Comparison of ENCODE assay signal across 12 cellular contexts in the genomic region with DNA sequence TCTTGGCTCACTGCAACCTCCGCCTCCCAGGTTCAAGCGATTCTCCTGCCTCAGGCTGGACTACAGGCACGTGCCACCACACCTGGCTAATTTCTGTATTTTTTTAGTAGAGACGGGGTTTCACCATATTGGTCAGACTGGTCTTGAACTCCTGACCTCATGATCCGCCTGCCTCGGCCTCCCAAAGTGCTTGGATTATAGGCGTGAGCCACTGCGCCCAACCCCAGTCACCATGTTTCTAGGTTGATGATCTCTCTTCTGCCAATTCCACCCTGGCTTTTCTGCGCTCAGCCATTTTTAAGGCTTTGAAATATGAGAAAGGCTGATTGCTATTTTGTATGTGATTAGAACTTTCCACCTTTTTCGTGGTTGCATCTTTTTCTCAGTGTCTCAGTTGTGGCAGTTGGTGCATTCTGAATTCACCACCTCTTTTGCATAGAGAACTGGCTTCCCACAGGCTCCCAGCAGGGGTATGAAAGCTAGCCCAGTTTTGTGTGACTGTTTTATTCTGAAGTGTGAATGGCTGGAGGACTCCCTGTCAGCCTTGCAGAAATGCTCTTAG. TPM values are rescaled to one million over a fixed set of nuclear protein-coding genes. Genes with fewer than 3 reads are reported as not detected.
DNase-seq lines count a peak whose midpoint lies in the region; ATAC-seq and TF ChIP-seq lines count a peak whose summit lies in the region.
"Had no signal": no experiment of that assay in that cellular context is flagged by ENCODE, and none has a peak within 500 bp of the region (broad histone marks: within the 10 kb centered on the region; RNA-seq: fewer than 3 reads in every experiment).

No MANE protein-coding gene starts in this region.

- H3K9me3 ChIP-seq in left ventricle myocardium inferior (replicated peaks), result peaks cover 13% of the 10 kb centered on the region
- H3K9me3 ChIP-seq: colonic mucosa had no signal

- intact Hi-C loops in left ventricle myocardium inferior (cut with micrococcal nuclease), result no loop called here

- peaks cover 37% of the 10 kb centered on the region for H3K4me1 Mint-ChIP-seq in WTC11

- no peak overlapping the region for H3K27ac ChIP-seq in foreskin keratinocyte
- H3K27ac ChIP-seq in left ventricle myocardium inferior (replicated peaks), result no peak overlapping the region
- H3K27ac ChIP-seq: colonic mucosa, hepatocyte had no signal

- peaks cover 7% of the 10 kb centered on the region; the same call in 1 of the 2 replicates for H3K9me3 Mint-ChIP-seq in WTC11

- peak; percentile 87 for ATAC-seq in GM18907 (IDR thresholded peaks at IDR 0.05; ENCODE audit: unreplicated experiment)
- ATAC-seq in HG02678 (IDR thresholded peaks at IDR 0.05; ENCODE audit: unreplicated experiment), result peak; percentile 78
- ATAC-seq in WTC11, result peak; percentile 30; the same call in 1 of the 2 replicates
- ATAC-seq in foreskin keratinocyte, result no peak

- CTCF ChIA-PET in WTC11 (lab: Charles Lee), result interaction anchor here (1.0 kb wide), 1 partner anchor 16 kb away, joined by 7 read pairs; no protein-coding TSS in a partner anchor

- no peak for TF ChIP-seq CTCF in WTC11 (IDR thresholded peaks at IDR 0.05)
- no peak for TF ChIP-seq CTCF in foreskin keratinocyte (conservative IDR thresholded peaks at IDR 0.05)
- TF ChIP-seq CTCF in left ventricle myocardium inferior (IDR thresholded peaks at IDR 0.05; ENCODE audit: borderline replicate concordance), result no peak

- DNase-seq in ELF-1 (ENCODE audit: low read depth, low spot score), result peak; percentile 58
- peak; percentile 29 for DNase-seq in WTC11 (ENCODE audit: low spot score)
- DNase-seq in RKO (ENCODE audit: low spot score), result no peak
- no peak for DNase-seq in medulla oblongata (ENCODE audit: extremely low spot score)
- no peak for DNase-seq in foreskin keratinocyte
- DNase-seq in left ventricle myocardium inferior, result no peak
- DNase-seq: colonic mucosa, COR-L47, Kasumi-1 had no signal

- H3K4me3 Mint-ChIP-seq in WTC11, result no peak overlapping the region

- H3K27ac Mint-ChIP-seq in WTC11, result no peak overlapping the region

- H3K27me3 ChIP-seq in foreskin keratinocyte (no peaks in the 10 kb centered on the region), left ventricle myocardium inferior (ENCODE audit: low read depth) (no peaks in the 10 kb centered on the region)
- H3K27me3 ChIP-seq: colonic mucosa, hepatocyte had no signal

- H3K27me3 Mint-ChIP-seq in WTC11 (ENCODE audit: low read depth), result peaks cover 2% of the 10 kb centered on the region

- POLR2A ChIA-PET in WTC11 (lab: Charles Lee), result no interaction called here

- no peaks in the 10 kb centered on the region for H3K36me3 ChIP-seq in left ventricle myocardium inferior
- H3K36me3 ChIP-seq: colonic mucosa had no signal

- H3K4me1 ChIP-seq in foreskin keratinocyte, result no peaks in the 10 kb centered on the region
- H3K4me1 ChIP-seq in left ventricle myocardium inferior, result no peaks in the 10 kb centered on the region
- H3K4me1 ChIP-seq: colonic mucosa had no signal

- H3K4me3 ChIP-seq in left ventricle myocardium inferior, result no peak overlapping the region
- H3K4me3 ChIP-seq: colonic mucosa, hepatocyte had no signal

- no peaks in the 10 kb centered on the region; the same call in 1 of the 2 replicates for H3K36me3 Mint-ChIP-seq in WTC11

TF ChIP-seq in WTC11, 78 proteins besides CTCF, POLR2A, EP300 and RAD21:
- TF ChIP-seq ZNF121 (CRISPR knock-in tag; IDR thresholded peaks at IDR 0.05), result no peak
- TF ChIP-seq, protein P1, sequence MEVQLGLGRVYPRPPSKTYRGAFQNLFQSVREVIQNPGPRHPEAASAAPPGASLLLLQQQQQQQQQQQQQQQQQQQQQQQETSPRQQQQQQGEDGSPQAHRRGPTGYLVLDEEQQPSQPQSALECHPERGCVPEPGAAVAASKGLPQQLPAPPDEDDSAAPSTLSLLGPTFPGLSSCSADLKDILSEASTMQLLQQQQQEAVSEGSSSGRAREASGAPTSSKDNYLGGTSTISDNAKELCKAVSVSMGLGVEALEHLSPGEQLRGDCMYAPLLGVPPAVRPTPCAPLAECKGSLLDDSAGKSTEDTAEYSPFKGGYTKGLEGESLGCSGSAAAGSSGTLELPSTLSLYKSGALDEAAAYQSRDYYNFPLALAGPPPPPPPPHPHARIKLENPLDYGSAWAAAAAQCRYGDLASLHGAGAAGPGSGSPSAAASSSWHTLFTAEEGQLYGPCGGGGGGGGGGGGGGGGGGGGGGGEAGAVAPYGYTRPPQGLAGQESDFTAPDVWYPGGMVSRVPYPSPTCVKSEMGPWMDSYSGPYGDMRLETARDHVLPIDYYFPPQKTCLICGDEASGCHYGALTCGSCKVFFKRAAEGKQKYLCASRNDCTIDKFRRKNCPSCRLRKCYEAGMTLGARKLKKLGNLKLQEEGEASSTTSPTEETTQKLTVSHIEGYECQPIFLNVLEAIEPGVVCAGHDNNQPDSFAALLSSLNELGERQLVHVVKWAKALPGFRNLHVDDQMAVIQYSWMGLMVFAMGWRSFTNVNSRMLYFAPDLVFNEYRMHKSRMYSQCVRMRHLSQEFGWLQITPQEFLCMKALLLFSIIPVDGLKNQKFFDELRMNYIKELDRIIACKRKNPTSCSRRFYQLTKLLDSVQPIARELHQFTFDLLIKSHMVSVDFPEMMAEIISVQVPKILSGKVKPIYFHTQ (CRISPR knock-in tag; IDR thresholded peaks at IDR 0.05), result no peak
- TF ChIP-seq, protein P2, sequence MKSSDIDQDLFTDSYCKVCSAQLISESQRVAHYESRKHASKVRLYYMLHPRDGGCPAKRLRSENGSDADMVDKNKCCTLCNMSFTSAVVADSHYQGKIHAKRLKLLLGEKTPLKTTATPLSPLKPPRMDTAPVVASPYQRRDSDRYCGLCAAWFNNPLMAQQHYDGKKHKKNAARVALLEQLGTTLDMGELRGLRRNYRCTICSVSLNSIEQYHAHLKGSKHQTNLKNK (CRISPR knock-in tag; IDR thresholded peaks at IDR 0.05), result no peak
- no peak for TF ChIP-seq NR3C1 (CRISPR knock-in tag; conservative IDR thresholded peaks at IDR 0.05; ENCODE audit: low read depth)
- no peak for TF ChIP-seq JAZF1 (CRISPR knock-in tag; IDR thresholded peaks at IDR 0.05)
- TF ChIP-seq TCF7 (CRISPR knock-in tag; IDR thresholded peaks at IDR 0.05; ENCODE audit: low read depth), result no peak

RNA-seq across cellular contexts. Expression of a gene that starts 15.5 kb away (rescaled TPM):
- total RNA-seq in WTC11 (2021), result 0.82 to 2.0 TPM (median 1.2 TPM) in 3 replicates
- total RNA-seq in foreskin keratinocyte, result 3.0 and 3.7 TPM in 2 replicates
- polyA plus RNA-seq in foreskin keratinocyte, result 2.4 and 3.3 TPM in 2 replicates
- total RNA-seq in left ventricle myocardium inferior, result 3.4 TPM

Comparison
In these comparisons a context has a peak if more than half of its experiments do, and no peak if none do; other contexts are left out.
1. DNase-seq: peak in ELF-1 (single experiment) and WTC11 (single experiment); none in RKO (single experiment), medulla oblongata (single experiment), foreskin keratinocyte (0 of 2) and left ventricle myocardium inferior (single experiment).